15 cellular contexts compared by ENCODE assay signal in the genomic region with DNA sequence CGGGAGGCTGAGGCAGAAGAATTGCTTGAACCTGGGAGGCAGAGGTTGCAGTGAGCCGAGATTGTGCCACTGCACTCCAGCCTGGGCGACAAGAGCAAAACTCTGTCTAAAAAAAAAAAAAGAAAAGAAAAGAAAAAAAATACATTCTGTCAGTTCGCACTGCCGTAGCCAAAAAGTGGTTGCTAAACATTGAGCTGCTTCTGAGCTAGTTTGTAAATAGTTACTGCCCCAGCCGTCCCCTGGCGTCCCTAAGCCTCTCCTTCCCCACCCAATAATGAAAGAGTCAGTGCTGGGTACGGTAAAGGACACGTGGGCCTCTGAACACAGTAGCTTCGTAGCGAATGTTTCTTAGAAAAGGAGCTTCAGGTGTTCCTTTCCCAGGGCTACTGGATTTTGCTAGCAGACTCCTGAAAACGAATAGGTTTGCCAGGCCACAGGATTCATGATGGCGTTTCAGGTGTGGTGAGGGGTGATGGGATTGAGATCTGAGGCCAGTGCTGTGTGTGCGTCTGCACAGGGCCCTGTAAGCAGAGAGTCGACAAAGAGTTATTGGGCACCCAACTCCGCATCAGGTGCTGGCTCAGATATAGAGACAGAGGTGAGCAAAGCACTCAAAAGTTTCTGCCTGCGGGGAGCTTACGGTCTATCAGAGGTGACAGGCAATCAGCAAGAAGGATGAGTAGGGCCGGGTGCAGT.
DNase-seq lines count a peak whose midpoint lies in the region; ATAC-seq and TF ChIP-seq lines count a peak whose summit lies in the region.
"Had no signal": no experiment of that assay in that cellular context is flagged by ENCODE, and none has a peak within 500 bp of the region (broad histone marks: within the 10 kb centered on the region; RNA-seq: fewer than 3 reads in every experiment).

No MANE protein-coding gene starts in this region.

- H3K4me3 ChIP-seq in mononuclear cell (ENCODE audit: low read length) (peak overlapping the region; percentile 90), transverse colon (peak overlapping the region in 1 of 4 donors; percentile 34)

- no peak for DNase-seq in activated T-cell treated with anti-CD3 and anti-CD28 coated beads, Interleukin-2, amount 50 U/mL, for 4 hours
- no peak for DNase-seq in activated T-cell treated with anti-CD3 and anti-CD28 coated beads for 4 hours
- DNase-seq in activated CD8-positive, alpha-beta T cell treated with anti-CD3 and anti-CD28 coated beads, Interleukin-2, amount 10 ng/mL, durations not matched to agents 7 days and 5 days = no peak
- no peak for DNase-seq in transverse colon
- no peak for DNase-seq in SIG-M5 treated with dmso at 0.1 percent for 504 hours (lab: John Stamatoyannopoulos, UW; ENCODE audit: unreplicated experiment)
- DNase-seq in islet precursor cell = no peak
- no peak for DNase-seq in NCI-H187 treated with DMSO at 0.1 percent for 48 hours (lab: John Stamatoyannopoulos, UW)
- DNase-seq: activated CD4-positive, alpha-beta T cell treated with anti-CD3 and anti-CD28 coated beads for 4 hours; cerebellar nuclear complex; heart right ventricle; NCI-H1105; NCI-H446; nephron progenitor cell; right lobe of liver had no signal

- intact Hi-C loops in transverse colon (cut with DNase I; ENCODE audit: low total_unique reads) = loop anchor here (5.0 kb wide), 1 partner anchor 1313 kb away; no protein-coding TSS in a partner anchor

- CTCF ChIA-PET in activated CD8-positive, alpha-beta T cell treated with anti-CD3 and anti-CD28 coated beads, Interleukin-2, amount 10 ng/mL, durations not matched to agents 7 days and 5 days (lab: Charles Lee) = interaction anchor here (0.6 to 3.8 kb wide), 6 partner anchors 10 to 86 kb away, joined by 3 to 21 read pairs (median 8); no protein-coding TSS in a partner anchor

- no peak for ATAC-seq in activated T-cell treated with anti-CD3 and anti-CD28 coated beads, Interleukin-2, amount 50 U/mL, for 4 hours
- ATAC-seq in activated CD8-positive, alpha-beta T cell treated with anti-CD3 and anti-CD28 coated beads, Interleukin-2, amount 10 ng/mL, durations not matched to agents 7 days and 5 days = no peak
- ATAC-seq: heart right ventricle, right lobe of liver had no signal

- H3K9me3 ChIP-seq in mononuclear cell (ENCODE audit: low read depth, low read length) (no peaks in the 10 kb centered on the region), transverse colon (no peaks in the 10 kb centered on the region)
- H3K9me3 ChIP-seq: heart right ventricle, right lobe of liver had no signal

- peak overlapping the region; percentile 88 for H3K4me3 Mint-ChIP-seq in activated T-cell treated with anti-CD3 and anti-CD28 coated beads, Interleukin-2, amount 50 U/mL, for 4 hours
- H3K4me3 Mint-ChIP-seq in activated CD8-positive, alpha-beta T cell treated with anti-CD3 and anti-CD28 coated beads, Interleukin-2, amount 10 ng/mL, durations not matched to agents 7 days and 5 days = peak overlapping the region; percentile 99
- H3K4me3 Mint-ChIP-seq: nephron progenitor cell had no signal

- H3K27ac Mint-ChIP-seq in activated CD8-positive, alpha-beta T cell treated with anti-CD3 and anti-CD28 coated beads, Interleukin-2, amount 10 ng/mL, durations not matched to agents 7 days and 5 days = peak overlapping the region; percentile 99
- H3K27ac Mint-ChIP-seq: nephron progenitor cell had no signal

- H3K4me1 Mint-ChIP-seq in activated T-cell treated with anti-CD3 and anti-CD28 coated beads, Interleukin-2, amount 50 U/mL, for 4 hours (ENCODE audit: low read depth) = peaks cover 88% of the 10 kb centered on the region
- peaks cover 88% of the 10 kb centered on the region for H3K4me1 Mint-ChIP-seq in activated CD8-positive, alpha-beta T cell treated with anti-CD3 and anti-CD28 coated beads, Interleukin-2, amount 10 ng/mL, durations not matched to agents 7 days and 5 days (ENCODE audit: low read depth)

- TF ChIP-seq POLR2A in transverse colon (IDR thresholded peaks at IDR 0.05) = no peak

- no peaks in the 10 kb centered on the region for H3K27me3 Mint-ChIP-seq in activated T-cell treated with anti-CD3 and anti-CD28 coated beads, Interleukin-2, amount 50 U/mL, for 4 hours (ENCODE audit: low read depth)
- H3K27me3 Mint-ChIP-seq in activated CD8-positive, alpha-beta T cell treated with anti-CD3 and anti-CD28 coated beads, Interleukin-2, amount 10 ng/mL, durations not matched to agents 7 days and 5 days (ENCODE audit: low read depth) = no peaks in the 10 kb centered on the region

- no peaks in the 10 kb centered on the region for H3K36me3 ChIP-seq in transverse colon

- peaks cover 86% of the 10 kb centered on the region for H3K4me1 ChIP-seq in mononuclear cell (ENCODE audit: insufficient read depth, low read length)
- H3K4me1 ChIP-seq in transverse colon = peaks cover 6 to 40% (median 15%) of the 10 kb centered on the region in 4 donors
- H3K4me1 ChIP-seq: right lobe of liver had no signal

- POLR2A ChIA-PET in activated CD8-positive, alpha-beta T cell treated with anti-CD3 and anti-CD28 coated beads, Interleukin-2, amount 10 ng/mL, durations not matched to agents 7 days and 5 days (lab: Charles Lee) = interaction anchor here (0.5 to 5.3 kb wide), 7 partner anchors 23 to 819 kb away, joined by 3 to 48 read pairs (median 3); a partner anchor contains a TSS

- no peak for TF ChIP-seq EP300 in transverse colon (IDR thresholded peaks at IDR 0.05; ENCODE audit: low read depth)

- TF ChIP-seq CTCF in transverse colon (IDR thresholded peaks at IDR 0.05) = no peak

- H3K27me3 ChIP-seq in mononuclear cell (ENCODE audit: insufficient read depth, low read length) (no peaks in the 10 kb centered on the region), transverse colon (no peaks in the 10 kb centered on the region)
- H3K27me3 ChIP-seq: heart right ventricle, right lobe of liver had no signal

- no peaks in the 10 kb centered on the region for H3K9me3 Mint-ChIP-seq in activated T-cell treated with anti-CD3 and anti-CD28 coated beads, Interleukin-2, amount 50 U/mL, for 4 hours
- no peaks in the 10 kb centered on the region for H3K9me3 Mint-ChIP-seq in activated CD8-positive, alpha-beta T cell treated with anti-CD3 and anti-CD28 coated beads, Interleukin-2, amount 10 ng/mL, durations not matched to agents 7 days and 5 days (ENCODE audit: insufficient read depth)
- H3K9me3 Mint-ChIP-seq: nephron progenitor cell had no signal

- peaks cover 25% of the 10 kb centered on the region for H3K36me3 Mint-ChIP-seq in activated T-cell treated with anti-CD3 and anti-CD28 coated beads, Interleukin-2, amount 50 U/mL, for 4 hours (ENCODE audit: insufficient read depth)
- H3K36me3 Mint-ChIP-seq in activated CD8-positive, alpha-beta T cell treated with anti-CD3 and anti-CD28 coated beads, Interleukin-2, amount 10 ng/mL, durations not matched to agents 7 days and 5 days (ENCODE audit: low read depth) = peaks cover 78% of the 10 kb centered on the region

- in situ Hi-C loops in transverse colon (cut with MboI; ENCODE audit: low pct_ligation_motif_present in 1 of 4, low pct_unique_long_range_greater_than_20kb in 1 of 4, low sequenced_read_pairs in 3 of 4) = no loop called here

- H3K27ac ChIP-seq in transverse colon = peak overlapping the region; percentile 83 to 92 (median 88)

- WGBS in transverse colon (ENCODE audit: low coverage in 1 of 2), 2 donors = 86 to 95% methylated on average over 11 to 19 of the region's 19 CpGs
